23 cellular contexts compared by ENCODE assay signal in the genomic region with DNA sequence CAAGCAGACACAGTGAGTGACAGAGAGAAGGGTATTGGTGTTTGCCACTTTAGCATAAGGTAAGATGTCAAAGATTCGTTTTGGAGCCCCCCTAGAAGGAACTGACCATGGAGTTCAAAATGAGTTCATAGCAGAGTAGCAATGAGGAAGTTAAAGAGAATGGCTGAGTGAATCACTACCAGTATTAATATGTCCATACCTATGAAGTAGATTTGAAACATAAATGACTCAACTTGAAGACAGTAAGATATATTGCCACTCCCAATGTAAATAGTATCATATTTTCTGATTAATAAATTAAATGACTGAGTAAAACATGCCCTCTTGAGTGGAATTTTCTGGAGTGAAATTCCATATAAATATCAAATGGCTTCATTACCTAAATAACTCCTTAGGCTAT.
"Had no signal": no experiment of that assay in that cellular context is flagged by ENCODE, and none has a peak within 500 bp of the region (broad histone marks: within the 10 kb centered on the region; RNA-seq: fewer than 3 reads in every experiment).

No MANE protein-coding gene starts in this region.

- H3K27ac Mint-ChIP-seq: activated CD8-positive, alpha-beta memory T cell treated with anti-CD3 and anti-CD28 coated beads, Interleukin-2, amount 10 ng/mL, durations not matched to agents 7 days and 5 days; activated naive CD4-positive, alpha-beta T cell treated with anti-CD3 and anti-CD28 coated beads, Interleukin-2, amount 50 U/mL, for 72 hours; activated naive CD8-positive, alpha-beta T cell treated with anti-CD3 and anti-CD28 coated beads, Interleukin-2, amount 50 U/mL, for 24 hours; activated T-cell treated with anti-CD3 and anti-CD28 coated beads, Interleukin-2, amount 50 U/mL, for 24 hours; activated T-helper 1 cell treated with anti-CD3 and anti-CD28 coated beads, Interleukin-12 subunit alpha, Interleukin-12 subunit beta, Interleukin-2, Interleukin-4 antibody, amounts not matched to agents 30 ng/mL and 10 ng/mL and 1 ng/mL, durations not matched to agents 14 hours and 24 hours and 36 hours; T-helper 1 cell treated with Interleukin-12 subunit alpha and Interleukin-12 subunit beta and Interleukin-4 antibody, amounts not matched to agents 30 μg/mL and 1 μg/mL, for 36 hours had no signal

- H3K27me3 Mint-ChIP-seq: activated CD8-positive, alpha-beta memory T cell treated with anti-CD3 and anti-CD28 coated beads, Interleukin-2, amount 10 ng/mL, durations not matched to agents 7 days and 5 days; activated naive CD8-positive, alpha-beta T cell treated with anti-CD3 and anti-CD28 coated beads, Interleukin-2, amount 50 U/mL, for 24 hours; activated T-cell treated with anti-CD3 and anti-CD28 coated beads, Interleukin-2, amount 50 U/mL, for 24 hours; central memory CD8-positive, alpha-beta T cell had no signal

- DNase-seq: activated CD4-positive, alpha-beta T cell treated with anti-CD3 and anti-CD28 coated beads for 4 hours; activated CD4-positive, alpha-beta T cell treated with anti-CD3 and anti-CD28 coated beads, Interleukin-2, amount 50 U/mL, for 4 hours; activated CD8-positive, alpha-beta memory T cell treated with anti-CD3 and anti-CD28 coated beads, Interleukin-2, amount 10 ng/mL, durations not matched to agents 7 days and 5 days; activated effector memory CD4-positive, alpha-beta T cell treated with Interleukin-2 at 50 U/mL for 16 hours; activated naive CD4-positive, alpha-beta T cell treated with Interleukin-2 at 50 U/mL for 16 hours; activated naive CD8-positive, alpha-beta T cell treated with anti-CD3 and anti-CD28 coated beads, Interleukin-2, amount 50 U/mL, for 24 hours; activated T-cell treated with anti-CD3 and anti-CD28 coated beads, Interleukin-2, amount 50 U/mL, for 24 hours; amniotic stem cell; body of pancreas; NCI-H1048; NCI-H146; NCI-H187 treated with DMSO at 0.1 percent for 48 hours; NCI-H2081 treated with DMSO at 0.1 percent for 48 hours; NCI-H446; NCI-H524; SHP77 treated with DMSO at 0.1 percent for 48 hours had no signal

- H3K27me3 ChIP-seq: ascending aorta, body of pancreas had no signal

- ATAC-seq: activated CD4-positive, CD25-positive, alpha-beta regulatory T cell treated with anti-CD3 and anti-CD28 coated beads, Interleukin-2, amount 50 U/mL, for 24 hours; activated CD8-positive, alpha-beta memory T cell treated with anti-CD3 and anti-CD28 coated beads, Interleukin-2, amount 10 ng/mL, durations not matched to agents 7 days and 5 days; activated naive CD4-positive, alpha-beta T cell treated with anti-CD3 and anti-CD28 coated beads, Interleukin-2, amount 50 U/mL, for 72 hours; activated naive CD8-positive, alpha-beta T cell treated with anti-CD3 and anti-CD28 coated beads, Interleukin-2, amount 50 U/mL, for 24 hours; body of pancreas; K562 had no signal

- H3K36me3 ChIP-seq: ascending aorta had no signal

- H3K9me3 ChIP-seq: ascending aorta, body of pancreas had no signal

- H3K36me3 Mint-ChIP-seq: activated CD8-positive, alpha-beta memory T cell treated with anti-CD3 and anti-CD28 coated beads, Interleukin-2, amount 10 ng/mL, durations not matched to agents 7 days and 5 days; activated naive CD4-positive, alpha-beta T cell treated with anti-CD3 and anti-CD28 coated beads, Interleukin-2, amount 50 U/mL, for 72 hours had no signal

- FAIRE-seq: K562 had no signal

- H3K4me1 ChIP-seq: ascending aorta, body of pancreas had no signal

- H3K4me1 Mint-ChIP-seq: activated CD8-positive, alpha-beta memory T cell treated with anti-CD3 and anti-CD28 coated beads, Interleukin-2, amount 10 ng/mL, durations not matched to agents 7 days and 5 days; activated naive CD8-positive, alpha-beta T cell treated with anti-CD3 and anti-CD28 coated beads, Interleukin-2, amount 50 U/mL, for 24 hours; central memory CD8-positive, alpha-beta T cell had no signal

- H3K27ac ChIP-seq: ascending aorta, body of pancreas had no signal

- H3K9me3 Mint-ChIP-seq: activated naive CD8-positive, alpha-beta T cell treated with anti-CD3 and anti-CD28 coated beads, Interleukin-2, amount 50 U/mL, for 24 hours; activated T-helper 1 cell treated with anti-CD3 and anti-CD28 coated beads, Interleukin-12 subunit alpha, Interleukin-12 subunit beta, Interleukin-2, Interleukin-4 antibody, amounts not matched to agents 30 ng/mL and 10 ng/mL and 1 ng/mL, durations not matched to agents 14 hours and 24 hours and 36 hours; T-helper 1 cell treated with Interleukin-12 subunit alpha and Interleukin-12 subunit beta and Interleukin-4 antibody, amounts not matched to agents 30 μg/mL and 1 μg/mL, for 36 hours had no signal

- H3K4me3 Mint-ChIP-seq: activated CD8-positive, alpha-beta memory T cell treated with anti-CD3 and anti-CD28 coated beads, Interleukin-2, amount 10 ng/mL, durations not matched to agents 7 days and 5 days; activated naive CD8-positive, alpha-beta T cell treated with anti-CD3 and anti-CD28 coated beads, Interleukin-2, amount 50 U/mL, for 24 hours; activated T-cell treated with anti-CD3 and anti-CD28 coated beads, Interleukin-2, amount 50 U/mL, for 24 hours; activated T-helper 1 cell treated with anti-CD3 and anti-CD28 coated beads, Interleukin-12 subunit alpha, Interleukin-12 subunit beta, Interleukin-2, Interleukin-4 antibody, amounts not matched to agents 30 ng/mL and 10 ng/mL and 1 ng/mL, durations not matched to agents 14 hours and 24 hours and 36 hours; central memory CD8-positive, alpha-beta T cell; T-helper 1 cell treated with Interleukin-12 subunit alpha and Interleukin-12 subunit beta and Interleukin-4 antibody, amounts not matched to agents 30 μg/mL and 1 μg/mL, for 36 hours had no signal

- H3K4me3 ChIP-seq: ascending aorta, body of pancreas, K562 had no signal
